ENCODE assay signal across 18 cellular contexts in the genomic region with DNA sequence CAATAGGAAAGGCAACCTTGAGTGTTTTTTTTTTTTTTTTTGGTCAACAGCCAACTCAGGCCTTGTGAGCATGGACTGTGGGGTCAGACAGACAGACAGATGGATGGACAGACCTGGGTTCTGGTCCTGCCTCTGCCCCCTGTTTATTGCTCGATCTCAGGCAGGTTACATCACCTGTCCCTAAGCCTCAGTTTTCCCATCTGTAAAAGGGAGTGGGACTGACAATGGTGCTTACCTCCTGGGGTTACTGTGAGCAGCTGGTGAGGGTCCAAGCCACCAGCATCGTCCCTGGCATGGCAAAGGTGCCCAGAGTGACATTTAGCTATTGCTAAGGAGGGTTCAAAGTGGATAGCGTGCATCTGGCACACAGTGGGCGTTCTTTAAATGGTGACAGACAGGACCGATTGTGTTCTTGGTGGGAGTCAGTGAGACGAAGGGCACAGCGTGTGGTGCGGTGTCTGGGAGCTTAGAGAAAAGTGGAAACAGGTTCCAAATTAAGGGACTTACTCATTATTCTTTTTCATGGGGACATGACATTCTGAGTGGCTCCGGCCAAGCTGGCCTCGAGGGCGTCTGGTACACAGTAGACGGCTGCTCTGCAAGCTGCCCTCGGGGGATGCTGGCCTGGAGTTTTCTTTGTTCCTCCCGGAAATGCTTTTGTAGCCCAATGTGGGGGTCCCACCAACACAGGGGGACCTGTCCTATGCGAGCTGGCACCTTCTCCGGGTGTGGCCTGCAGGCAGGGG.
DNase-seq lines count a peak whose midpoint lies in the region; ATAC-seq and TF ChIP-seq lines count a peak whose summit lies in the region.
"Had no signal": no experiment of that assay in that cellular context is flagged by ENCODE, and none has a peak within 500 bp of the region (broad histone marks: within the 10 kb centered on the region; RNA-seq: fewer than 3 reads in every experiment).

No MANE protein-coding gene starts in this region.

- H3K27ac Mint-ChIP-seq in activated naive CD4-positive, alpha-beta T cell treated with anti-CD3 and anti-CD28 coated beads, Interleukin-2, amount 50 U/mL, for 24 hours, result peak overlapping the region; percentile 25
- no peak overlapping the region for H3K27ac Mint-ChIP-seq in stimulated activated naive CD8-positive, alpha-beta T cell treated with anti-CD3 and anti-CD28 coated beads, Interleukin-15, amount 100 ng/mL, for 72 hours

- H3K27me3 ChIP-seq in thoracic aorta (replicated peaks; ENCODE audit: insufficient read depth), result no peaks in the 10 kb centered on the region
- H3K27me3 ChIP-seq in hepatocyte, result no peaks in the 10 kb centered on the region

- H3K36me3 Mint-ChIP-seq in activated naive CD4-positive, alpha-beta T cell treated with anti-CD3 and anti-CD28 coated beads, Interleukin-2, amount 50 U/mL, for 24 hours, result no peaks in the 10 kb centered on the region

- H3K27ac ChIP-seq in mesodermal cell (ENCODE audit: low read depth, low read length, severe bottlenecking) (peak overlapping the region; percentile 67), thoracic aorta (peak overlapping the region; percentile 15 to 62), hepatocyte (no peak overlapping the region)
- H3K27ac ChIP-seq: 22Rv1 had no signal

- peaks cover 39% of the 10 kb centered on the region for H3K36me3 ChIP-seq in mesodermal cell (ENCODE audit: control insufficient read depth, insufficient read depth, low read length)
- no peaks in the 10 kb centered on the region for H3K36me3 ChIP-seq in thoracic aorta
- H3K36me3 ChIP-seq in hepatocyte (replicated peaks; ENCODE audit: insufficient read depth, low read depth), result no peaks in the 10 kb centered on the region

- ATAC-seq in SK-N-SH treated with all-trans-retinoic acid at 6 μM for 48 hours, result no peak
- ATAC-seq in thoracic aorta (ENCODE audit: insufficient number of reproducible peaks, low FRiP score, low read depth), result no peak
- ATAC-seq in HG03095 (IDR thresholded peaks at IDR 0.05; ENCODE audit: unreplicated experiment), result no peak
- no peak for ATAC-seq in stimulated activated naive CD8-positive, alpha-beta T cell treated with anti-CD3 and anti-CD28 coated beads, Interleukin-15, amount 100 ng/mL, for 72 hours

- H2AFZ ChIP-seq in hepatocyte, result no peak overlapping the region

- DNase-seq in activated naive CD4-positive, alpha-beta T cell (lab: John Stamatoyannopoulos, UW), result no peak
- DNase-seq in thoracic aorta (ENCODE audit: low spot score), result no peak
- no peak for DNase-seq in hepatocyte (ENCODE audit: low spot score)
- DNase-seq in stimulated activated naive CD8-positive, alpha-beta T cell treated with anti-CD3 and anti-CD28 coated beads, Interleukin-15, amount 100 ng/mL, for 72 hours, result no peak
- DNase-seq: DND-41, GDM1, H7, KG1, NCI-H187, NCI-H2107, NCI-H510A treated with DMSO at 0.1 percent for 48 hours, NCI-H82, SHP77 treated with DMSO at 0.1 percent for 48 hours had no signal

- WGBS in mesodermal cell (ENCODE audit: insufficient coverage in 2 of 2), 2 experiments, result 85 to 86% methylated on average over 16 of the region's 16 CpGs
- 78% methylated on average over 16 of the region's 16 CpGs for WGBS in hepatocyte (ENCODE audit: low lambda C conversion rate, missing lambda C conversion rate)

- H3K4me1 ChIP-seq in mesodermal cell (ENCODE audit: control insufficient read depth, insufficient read depth, low read length, poor library complexity, severe bottlenecking) (peaks cover 68% of the 10 kb centered on the region), thoracic aorta (ENCODE audit: control insufficient read depth in 1 of 2, low read depth in 2 of 2) (peaks cover 0 to 64% of the 10 kb centered on the region in 2 donors), hepatocyte (ENCODE audit: insufficient read depth) (peaks cover 23% of the 10 kb centered on the region)

- H3K9me2 ChIP-seq in hepatocyte (replicated peaks; ENCODE audit: insufficient read depth), result no peaks in the 10 kb centered on the region

- H3K27me3 Mint-ChIP-seq in activated naive CD4-positive, alpha-beta T cell treated with anti-CD3 and anti-CD28 coated beads, Interleukin-2, amount 50 U/mL, for 24 hours, result no peaks in the 10 kb centered on the region
- H3K27me3 Mint-ChIP-seq in stimulated activated naive CD8-positive, alpha-beta T cell treated with anti-CD3 and anti-CD28 coated beads, Interleukin-15, amount 100 ng/mL, for 72 hours, result no peaks in the 10 kb centered on the region

- TF ChIP-seq CTCF in thoracic aorta (IDR thresholded peaks at IDR 0.05), result no peak
- no peak for TF ChIP-seq CTCF in hepatocyte (IDR thresholded peaks at IDR 0.05; ENCODE audit: poor library complexity)

- no peaks in the 10 kb centered on the region for H3K4me1 Mint-ChIP-seq in activated naive CD4-positive, alpha-beta T cell treated with anti-CD3 and anti-CD28 coated beads, Interleukin-2, amount 50 U/mL, for 24 hours
- H3K4me1 Mint-ChIP-seq in stimulated activated naive CD8-positive, alpha-beta T cell treated with anti-CD3 and anti-CD28 coated beads, Interleukin-15, amount 100 ng/mL, for 72 hours, result no peaks in the 10 kb centered on the region

- H3K4me3 ChIP-seq in mesodermal cell (ENCODE audit: extremely low read depth, insufficient read depth, low read length, poor library complexity, severe bottlenecking), result no peak overlapping the region
- no peak overlapping the region for H3K4me3 ChIP-seq in thoracic aorta
- H3K4me3 ChIP-seq in hepatocyte, result no peak overlapping the region

- no peaks in the 10 kb centered on the region for H3K9me3 ChIP-seq in mesodermal cell (ENCODE audit: control insufficient read depth, low read length)
- no peaks in the 10 kb centered on the region for H3K9me3 ChIP-seq in thoracic aorta
- no peaks in the 10 kb centered on the region for H3K9me3 ChIP-seq in hepatocyte (ENCODE audit: low read depth)

- H3K4me3 Mint-ChIP-seq in activated naive CD4-positive, alpha-beta T cell treated with anti-CD3 and anti-CD28 coated beads, Interleukin-2, amount 50 U/mL, for 24 hours, result no peak overlapping the region
- no peak overlapping the region for H3K4me3 Mint-ChIP-seq in stimulated activated naive CD8-positive, alpha-beta T cell treated with anti-CD3 and anti-CD28 coated beads, Interleukin-15, amount 100 ng/mL, for 72 hours

- H4K20me1 ChIP-seq in hepatocyte (ENCODE audit: insufficient read depth, poor library complexity, severe bottlenecking), result no peaks in the 10 kb centered on the region

- H3K4me2 ChIP-seq in hepatocyte, result no peak overlapping the region

- no peaks in the 10 kb centered on the region for H3K79me2 ChIP-seq in hepatocyte

- H3K9me3 Mint-ChIP-seq in activated naive CD4-positive, alpha-beta T cell treated with anti-CD3 and anti-CD28 coated beads, Interleukin-2, amount 50 U/mL, for 24 hours, result no peaks in the 10 kb centered on the region
- H3K9me3 Mint-ChIP-seq in stimulated activated naive CD8-positive, alpha-beta T cell treated with anti-CD3 and anti-CD28 coated beads, Interleukin-15, amount 100 ng/mL, for 72 hours, result no peaks in the 10 kb centered on the region

TF ChIP-seq in SK-N-SH treated with all-trans-retinoic acid at 6 μM for 48 hours, 23 proteins besides CTCF, POLR2A, EP300 and RAD21:
- TF ChIP-seq TCF4 (CRISPR knock-in tag; IDR thresholded peaks at IDR 0.05; ENCODE audit: borderline replicate concordance), result 0 out of 2 replicates have a peak, but pooled peaks have one; percentile 35
- TF ChIP-seq, protein P1, sequence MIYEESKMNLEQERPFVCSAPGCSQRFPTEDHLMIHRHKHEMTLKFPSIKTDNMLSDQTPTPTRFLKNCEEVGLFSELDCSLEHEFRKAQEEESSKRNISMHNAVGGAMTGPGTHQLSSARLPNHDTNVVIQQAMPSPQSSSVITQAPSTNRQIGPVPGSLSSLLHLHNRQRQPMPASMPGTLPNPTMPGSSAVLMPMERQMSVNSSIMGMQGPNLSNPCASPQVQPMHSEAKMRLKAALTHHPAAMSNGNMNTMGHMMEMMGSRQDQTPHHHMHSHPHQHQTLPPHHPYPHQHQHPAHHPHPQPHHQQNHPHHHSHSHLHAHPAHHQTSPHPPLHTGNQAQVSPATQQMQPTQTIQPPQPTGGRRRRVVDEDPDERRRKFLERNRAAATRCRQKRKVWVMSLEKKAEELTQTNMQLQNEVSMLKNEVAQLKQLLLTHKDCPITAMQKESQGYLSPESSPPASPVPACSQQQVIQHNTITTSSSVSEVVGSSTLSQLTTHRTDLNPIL (CRISPR knock-in tag; IDR thresholded peaks at IDR 0.05; ENCODE audit: low read depth), result no peak
